31 cellular contexts compared by ENCODE assay signal in genomic region chr9:82216435-82216834, GRCh38.
DNase-seq lines count a peak whose midpoint lies in the region; ATAC-seq, FAIRE-seq and TF ChIP-seq lines count a peak whose summit lies in the region.
"Had no signal": no experiment of that assay in that cellular context is flagged by ENCODE, and none has a peak within 500 bp of the region (broad histone marks: within the 10 kb centered on the region; RNA-seq: fewer than 3 reads in every experiment).

No MANE protein-coding gene starts in this region.

- H3K4me3 ChIP-seq in OCI-LY7 (ENCODE audit: low read depth, low read length, poor library complexity, severe bottlenecking) (no peak overlapping the region), H1 (ENCODE audit: extremely low read depth in 1 of 4, insufficient read depth in 2 of 4, low read depth in 3 of 4, low read length in 4 of 4) (no peak overlapping the region)
- H3K4me3 ChIP-seq: A549; BLaER1; BLaER1 treated with 17β-estradiol and CSF1 and Interleukin-3, amounts not matched to agents 10 nM and 100 nM had no signal

- no peak overlapping the region for H2BK12ac ChIP-seq in H1 (ENCODE audit: low read depth, low read length)

- no peak for TF ChIP-seq EP300 in H1 (IDR thresholded peaks at IDR 0.05; ENCODE audit: borderline replicate concordance in 1 of 2, low read depth in 2 of 2, low read length in 2 of 2)

- H3K27ac ChIP-seq in OCI-LY7 (ENCODE audit: low read depth, low read length, poor library complexity, severe bottlenecking) = no peak overlapping the region
- H3K27ac ChIP-seq in H1 (ENCODE audit: low read depth, low read length) = no peak overlapping the region
- H3K27ac ChIP-seq: 22Rv1; A549; BLaER1; BLaER1 treated with 17β-estradiol and CSF1 and Interleukin-3, amounts not matched to agents 10 nM and 100 nM; C4-2B had no signal

- H3K4me2 ChIP-seq in OCI-LY7 (ENCODE audit: low read length) = no peak overlapping the region
- no peak overlapping the region for H3K4me2 ChIP-seq in H1 (ENCODE audit: insufficient read depth in 1 of 2, low read depth in 2 of 2, low read length in 2 of 2)
- H3K4me2 ChIP-seq: A549; BLaER1; BLaER1 treated with 17β-estradiol and CSF1 and Interleukin-3, amounts not matched to agents 10 nM and 100 nM had no signal

- no peak overlapping the region for H3K14ac ChIP-seq in H1 (ENCODE audit: insufficient read length)

- H3K9ac ChIP-seq in H1 (replicated peaks in 1 of 4; ENCODE audit: extremely low read depth in 1 of 4, low read depth in 3 of 4, low read length in 3 of 4) = no peak overlapping the region
- H3K9ac ChIP-seq: BLaER1; BLaER1 treated with 17β-estradiol and CSF1 and Interleukin-3, amounts not matched to agents 10 nM and 100 nM had no signal

- no peak overlapping the region for H3K4ac ChIP-seq in H1 (replicated peaks; ENCODE audit: insufficient read length, low read depth, low read length)

- no peaks in the 10 kb centered on the region for H3K79me1 ChIP-seq in H1 (ENCODE audit: low read depth, low read length)

- H3K79me2 ChIP-seq in OCI-LY7 (ENCODE audit: insufficient read depth, low read depth, low read length) = no peaks in the 10 kb centered on the region
- H3K79me2 ChIP-seq in H1 (ENCODE audit: control insufficient read depth in 1 of 2, insufficient read depth in 2 of 2, low read length in 2 of 2) = no peaks in the 10 kb centered on the region

- H3K36me3 ChIP-seq in OCI-LY7 (ENCODE audit: insufficient read depth, low read length) (no peaks in the 10 kb centered on the region), H1 (ENCODE audit: control insufficient read depth in 2 of 4, insufficient read depth in 4 of 4, low read length in 3 of 4) (no peaks in the 10 kb centered on the region)
- H3K36me3 ChIP-seq: BE2C; BLaER1; BLaER1 treated with 17β-estradiol and CSF1 and Interleukin-3, amounts not matched to agents 10 nM and 100 nM had no signal

- H2BK120ac ChIP-seq in H1 (replicated peaks; ENCODE audit: low read depth, low read length) = no peak overlapping the region

- CTCF ChIA-PET in OCI-LY7 (lab: Charles Lee; ENCODE audit: unreplicated experiment) (no interaction called here), H1 (lab: Charles Lee; ENCODE audit: partially characterized antibody) (no interaction called here)

- no peaks in the 10 kb centered on the region for H4K20me1 ChIP-seq in OCI-LY7 (ENCODE audit: insufficient read depth, low read length)
- no peaks in the 10 kb centered on the region for H4K20me1 ChIP-seq in H1 (replicated peaks in 1 of 2; ENCODE audit: control insufficient read depth in 1 of 2, insufficient read depth in 2 of 2, low read length in 2 of 2)
- H4K20me1 ChIP-seq: BLaER1; BLaER1 treated with 17β-estradiol and CSF1 and Interleukin-3, amounts not matched to agents 10 nM and 100 nM had no signal

- no peak overlapping the region for H3K56ac ChIP-seq in H1 (replicated peaks; ENCODE audit: insufficient read length, low read depth, low read length)

- no peaks in the 10 kb centered on the region for H3K27me3 ChIP-seq in H1 (replicated peaks in 1 of 4; ENCODE audit: control insufficient read depth in 3 of 4, extremely low read depth in 1 of 4, insufficient read depth in 3 of 4, low read length in 3 of 4)
- H3K27me3 ChIP-seq: BE2C; BLaER1; BLaER1 treated with 17β-estradiol and CSF1 and Interleukin-3, amounts not matched to agents 10 nM and 100 nM had no signal

- no peak overlapping the region for H2AK5ac ChIP-seq in H1 (ENCODE audit: low read depth, low read length)

- no peak for TF ChIP-seq POLR2A in H1 (IDR thresholded peaks at IDR 0.05; ENCODE audit: control extremely low read depth in 1 of 2, low read depth in 2 of 2, low read length in 2 of 2)

- FAIRE-seq in H1 (lab: Jason Lieb, UNC) = no peak
- FAIRE-seq: A204.1, A549, D721Med had no signal

- POLR2A ChIA-PET in OCI-LY7 (lab: Charles Lee) = interaction anchor here (1.7 kb wide), 1 partner anchor 15 kb away, joined by 3 read pairs; no protein-coding TSS in a partner anchor
- POLR2A ChIA-PET in H1 (lab: Charles Lee; ENCODE audit: partially characterized antibody) = no interaction called here

- ATAC-seq in GM21529 (IDR thresholded peaks at IDR 0.05; ENCODE audit: unreplicated experiment) = no peak
- ATAC-seq: A549; CD8-positive, alpha-beta T cell had no signal

- TF ChIP-seq CTCF in OCI-LY7 (conservative IDR thresholded peaks at IDR 0.05; ENCODE audit: low read length) (no peak), H1 (IDR thresholded peaks at IDR 0.05; ENCODE audit: control extremely low read depth in 1 of 3, insufficient read depth in 1 of 3, low read depth in 1 of 3, low read length in 3 of 3) (no peak)

- no peak for TF ChIP-seq RAD21 in H1 (IDR thresholded peaks at IDR 0.05 in 1 of 2, conservative IDR thresholded peaks at IDR 0.05 in 1 of 2; ENCODE audit: low read depth in 2 of 2, low read length in 2 of 2)

- BruUV-seq in OCI-LY7 (replicated peaks; lab: Mats Ljungman, UMichigan) = no TSS peak

- intact Hi-C loops in OCI-LY7 (cut with micrococcal nuclease; ENCODE audit: unreplicated experiment) = no loop called here

- DNase-seq in OCI-LY7 (ENCODE audit: low spot score) = no peak
- no peak for DNase-seq in H1 (ENCODE audit: low read depth in 1 of 2, low spot score in 2 of 2)
- no peak for DNase-seq in pons (ENCODE audit: low spot score)
- DNase-seq: 8988T; ACHN; AML-193; BE2C; C1 segment of cervical spinal cord; Caco-2; Calu3; CD4-positive, alpha-beta memory T cell; CD4-positive, alpha-beta T cell; CD4-positive, CD25-positive, alpha-beta regulatory T cell; CD8-positive, alpha-beta memory T cell; CD8-positive, alpha-beta T cell; COR-L47; DMS 273 treated with DMSO at 0.1 percent for 48 hours; DMS153; DMS53; DMS79; DMS79 treated with DMSO at 0.1 percent for 48 hours; DND-41; EL had no signal

- 92% methylated on average over 5 of the region's 5 CpGs; no CpG with 5 or more reads in 1 of the 2 experiments for WGBS in H1 (ENCODE audit: extremely low coverage in 1 of 2, insufficient coverage in 1 of 2, insufficient read length in 1 of 2, insufficient replicate concordance in 2 of 2, low coverage in 1 of 2, low lambda C conversion rate in 2 of 2, missing lambda C conversion rate in 1 of 2), 2 experiments

- H3K23ac ChIP-seq in H1 (ENCODE audit: insufficient read length) = no peak overlapping the region

- peaks cover 5% of the 10 kb centered on the region; the same call in 1 of the 2 replicates for H3K9me3 ChIP-seq in OCI-LY7 (ENCODE audit: low read length)
- H3K9me3 ChIP-seq in H1 (ENCODE audit: insufficient read depth in 2 of 2, low read depth in 1 of 2, low read length in 1 of 2) = no peaks in the 10 kb centered on the region
- H3K9me3 ChIP-seq: BLaER1, Caco-2 had no signal

- H4K91ac ChIP-seq in H1 (replicated peaks; ENCODE audit: insufficient read length, low read length) = no peak overlapping the region

- no peak overlapping the region for H2BK20ac ChIP-seq in H1 (ENCODE audit: low read length)

- H4K5ac ChIP-seq in H1 (ENCODE audit: insufficient read length, low read depth, low read length) = no peak overlapping the region

- H3K4me1 ChIP-seq in OCI-LY7 (ENCODE audit: insufficient read depth, low read length, poor library complexity, severe bottlenecking) = peaks cover 3% of the 10 kb centered on the region
- no peaks in the 10 kb centered on the region for H3K4me1 ChIP-seq in H1 (replicated peaks in 1 of 4; ENCODE audit: control insufficient read depth in 3 of 4, insufficient read depth in 4 of 4, low read length in 3 of 4)
- H3K4me1 ChIP-seq: A549; BE2C; BLaER1; BLaER1 treated with 17β-estradiol and CSF1 and Interleukin-3, amounts not matched to agents 10 nM and 100 nM; Caco-2 had no signal

- H2BK15ac ChIP-seq in H1 (ENCODE audit: low read length) = no peak overlapping the region

- peak overlapping the region; percentile 41; the same call in 1 of the 2 replicates for H2AFZ ChIP-seq in OCI-LY7 (ENCODE audit: low read length)
- H2AFZ ChIP-seq in H1 (ENCODE audit: low read length) = peak overlapping the region; percentile 90; the same call in 1 of the 2 replicates

- H3K9me2 ChIP-seq in OCI-LY7 (ENCODE audit: insufficient read depth, low read length) = no peaks in the 10 kb centered on the region

- no peaks in the 10 kb centered on the region for H3K23me2 ChIP-seq in H1 (ENCODE audit: low read depth, low read length)

- no peak overlapping the region for H4K8ac ChIP-seq in H1 (ENCODE audit: extremely low read depth, insufficient read depth, low read length)

- H3K18ac ChIP-seq in H1 (ENCODE audit: extremely low read depth, low read length) = no peak overlapping the region

- H2BK5ac ChIP-seq in H1 (ENCODE audit: low read depth, low read length) = no peak overlapping the region

TF ChIP-seq in H1, 55 proteins besides CTCF, POLR2A, EP300 and RAD21:
- TF ChIP-seq JUND (IDR thresholded peaks at IDR 0.05; ENCODE audit: low read length) (no peak), CEBPB (IDR thresholded peaks at IDR 0.05; ENCODE audit: low read depth, low read length) (no peak), TEAD4 (IDR thresholded peaks at IDR 0.05; ENCODE audit: low read depth, low read length) (no peak), CBX8 (IDR thresholded peaks at IDR 0.05; ENCODE audit: borderline replicate concordance, low read depth, low read length) (no peak), SP1 (IDR thresholded peaks at IDR 0.05; ENCODE audit: low read depth, low read length) (no peak), HDAC6 (IDR thresholded peaks at IDR 0.05; ENCODE audit: low read depth, low read length) (no peak), CHD2 (IDR thresholded peaks at IDR 0.05; ENCODE audit: low read length) (no peak), NANOG (IDR thresholded peaks at IDR 0.05; ENCODE audit: insufficient read depth, low read depth, low read length, poor library complexity, severe bottlenecking) (no peak), GTF2F1 (IDR thresholded peaks at IDR 0.05; ENCODE audit: borderline replicate concordance, low read depth, low read length) (no peak), TBP (IDR thresholded peaks at IDR 0.05; ENCODE audit: low read depth, low read length) (no peak), HDAC2 (IDR thresholded peaks at IDR 0.05; ENCODE audit: borderline replicate concordance in 1 of 2, low read depth in 2 of 2, low read length in 2 of 2) (no peak), KDM5A (IDR thresholded peaks at IDR 0.05; ENCODE audit: low read length) (no peak), RFX5 (IDR thresholded peaks at IDR 0.05; ENCODE audit: borderline replicate concordance, low read depth, low read length) (no peak), SIN3A (conservative IDR thresholded peaks at IDR 0.05 in 1 of 2, IDR thresholded peaks at IDR 0.05 in 1 of 2; ENCODE audit: low read depth in 1 of 2, low read length in 2 of 2) (no peak)
